In the genomic region with DNA sequence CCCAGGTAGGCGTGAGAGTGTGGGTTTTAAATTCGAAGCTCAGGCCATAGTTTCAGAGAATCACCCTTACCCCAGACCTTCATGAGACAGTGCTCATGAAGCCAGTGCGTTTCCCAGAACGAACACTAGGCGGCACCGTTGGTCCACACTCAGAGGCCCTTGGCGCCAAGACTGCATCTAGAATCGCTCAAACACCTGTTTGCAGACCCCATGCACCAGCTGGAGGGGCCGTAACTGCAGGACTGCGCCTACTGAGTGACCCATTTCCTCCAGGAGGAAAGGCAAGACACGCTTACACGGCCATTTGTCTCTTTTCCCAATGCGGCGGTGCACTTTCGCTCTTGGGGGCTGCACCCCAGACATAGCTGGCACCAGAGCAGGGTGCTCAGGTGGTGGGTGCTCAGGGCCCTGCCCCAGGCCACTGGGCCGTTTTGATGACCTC, we compare ENCODE assay signal across 1 cellular context.
TF ChIP-seq lines count a peak whose summit lies in the region.

No MANE protein-coding gene starts in this region.

TF ChIP-seq in GM23338, 12 proteins besides CTCF, POLR2A, EP300 and RAD21 (continued from another document):
- TF ChIP-seq, protein P1, sequence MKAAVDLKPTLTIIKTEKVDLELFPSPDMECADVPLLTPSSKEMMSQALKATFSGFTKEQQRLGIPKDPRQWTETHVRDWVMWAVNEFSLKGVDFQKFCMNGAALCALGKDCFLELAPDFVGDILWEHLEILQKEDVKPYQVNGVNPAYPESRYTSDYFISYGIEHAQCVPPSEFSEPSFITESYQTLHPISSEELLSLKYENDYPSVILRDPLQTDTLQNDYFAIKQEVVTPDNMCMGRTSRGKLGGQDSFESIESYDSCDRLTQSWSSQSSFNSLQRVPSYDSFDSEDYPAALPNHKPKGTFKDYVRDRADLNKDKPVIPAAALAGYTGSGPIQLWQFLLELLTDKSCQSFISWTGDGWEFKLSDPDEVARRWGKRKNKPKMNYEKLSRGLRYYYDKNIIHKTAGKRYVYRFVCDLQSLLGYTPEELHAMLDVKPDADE (IDR thresholded peaks at IDR 0.05): no peak
- TF ChIP-seq, protein P2, sequence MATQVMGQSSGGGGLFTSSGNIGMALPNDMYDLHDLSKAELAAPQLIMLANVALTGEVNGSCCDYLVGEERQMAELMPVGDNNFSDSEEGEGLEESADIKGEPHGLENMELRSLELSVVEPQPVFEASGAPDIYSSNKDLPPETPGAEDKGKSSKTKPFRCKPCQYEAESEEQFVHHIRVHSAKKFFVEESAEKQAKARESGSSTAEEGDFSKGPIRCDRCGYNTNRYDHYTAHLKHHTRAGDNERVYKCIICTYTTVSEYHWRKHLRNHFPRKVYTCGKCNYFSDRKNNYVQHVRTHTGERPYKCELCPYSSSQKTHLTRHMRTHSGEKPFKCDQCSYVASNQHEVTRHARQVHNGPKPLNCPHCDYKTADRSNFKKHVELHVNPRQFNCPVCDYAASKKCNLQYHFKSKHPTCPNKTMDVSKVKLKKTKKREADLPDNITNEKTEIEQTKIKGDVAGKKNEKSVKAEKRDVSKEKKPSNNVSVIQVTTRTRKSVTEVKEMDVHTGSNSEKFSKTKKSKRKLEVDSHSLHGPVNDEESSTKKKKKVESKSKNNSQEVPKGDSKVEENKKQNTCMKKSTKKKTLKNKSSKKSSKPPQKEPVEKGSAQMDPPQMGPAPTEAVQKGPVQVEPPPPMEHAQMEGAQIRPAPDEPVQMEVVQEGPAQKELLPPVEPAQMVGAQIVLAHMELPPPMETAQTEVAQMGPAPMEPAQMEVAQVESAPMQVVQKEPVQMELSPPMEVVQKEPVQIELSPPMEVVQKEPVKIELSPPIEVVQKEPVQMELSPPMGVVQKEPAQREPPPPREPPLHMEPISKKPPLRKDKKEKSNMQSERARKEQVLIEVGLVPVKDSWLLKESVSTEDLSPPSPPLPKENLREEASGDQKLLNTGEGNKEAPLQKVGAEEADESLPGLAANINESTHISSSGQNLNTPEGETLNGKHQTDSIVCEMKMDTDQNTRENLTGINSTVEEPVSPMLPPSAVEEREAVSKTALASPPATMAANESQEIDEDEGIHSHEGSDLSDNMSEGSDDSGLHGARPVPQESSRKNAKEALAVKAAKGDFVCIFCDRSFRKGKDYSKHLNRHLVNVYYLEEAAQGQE (IDR thresholded peaks at IDR 0.05; ENCODE audit: unreplicated experiment): no peak
- TF ChIP-seq POLR2AphosphoS5 (IDR thresholded peaks at IDR 0.05; ENCODE audit: low read depth) (no peak), NANOG (IDR thresholded peaks at IDR 0.05; ENCODE audit: borderline replicate concordance) (no peak), JUNB (IDR thresholded peaks at IDR 0.05; ENCODE audit: unreplicated experiment) (no peak), EZH2phosphoT487 (IDR thresholded peaks at IDR 0.05; ENCODE audit: unreplicated experiment) (no peak), EZH2 (IDR thresholded peaks at IDR 0.05; ENCODE audit: low read depth, unreplicated experiment) (no peak)
